1 cellular context compared by ENCODE assay signal in genomic region chr1:54407201-54407956, GRCh38.
A peak's percentile ranks its signal among the peaks of the same experiment; 100 is the strongest.
TF ChIP-seq lines count a peak whose summit lies in the region.

No MANE protein-coding gene starts in this region.

TF ChIP-seq in GM12878, 131 proteins besides CTCF, POLR2A, EP300 and RAD21 (continued from another document):
- TF ChIP-seq ZNF24 (IDR thresholded peaks at IDR 0.05) (no peak), SP1 (IDR thresholded peaks at IDR 0.05; ENCODE audit: low read depth, low read length) (peak; percentile 85)
TF ChIP-seq in GM12878: peak in this region for 33.
